Comparison of ENCODE assay signal across 10 cellular contexts in the genomic region with DNA sequence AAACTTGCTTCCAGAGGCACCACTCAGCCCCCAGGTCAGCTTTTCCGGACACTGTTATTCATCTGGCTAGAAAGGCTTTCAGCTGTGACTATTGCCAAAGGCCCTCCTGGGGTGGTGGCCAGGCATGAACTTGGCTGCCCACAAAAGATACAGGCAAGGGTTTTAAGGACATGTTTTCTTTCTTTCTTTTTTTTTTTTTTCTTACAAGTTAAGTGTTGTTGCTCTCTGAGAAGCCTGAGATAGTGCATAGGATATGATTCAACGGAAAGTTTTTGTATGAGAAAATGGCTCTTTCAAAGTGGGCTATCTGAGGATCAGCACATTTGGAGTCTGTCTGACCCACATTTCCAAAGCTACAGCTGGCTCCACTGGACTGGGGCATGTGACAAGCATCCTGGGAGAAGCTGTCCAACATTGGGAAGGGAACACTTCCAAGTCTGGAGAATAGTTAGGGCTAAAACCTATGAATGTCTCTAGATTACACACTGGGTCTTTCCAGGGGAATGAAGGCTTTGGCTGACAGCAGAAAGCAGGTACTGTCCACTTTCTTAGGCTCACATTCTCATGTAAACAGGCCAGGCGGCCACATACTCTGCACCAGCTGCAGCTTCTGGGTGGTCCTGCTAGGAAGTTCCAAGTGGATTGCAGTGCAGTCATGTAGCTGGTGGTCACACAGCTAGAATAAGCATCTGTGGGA.
DNase-seq lines count a peak whose midpoint lies in the region; ATAC-seq and TF ChIP-seq lines count a peak whose summit lies in the region.
"Had no signal": no experiment of that assay in that cellular context is flagged by ENCODE, and none has a peak within 500 bp of the region (broad histone marks: within the 10 kb centered on the region; RNA-seq: fewer than 3 reads in every experiment).

No MANE protein-coding gene starts in this region.

- TF ChIP-seq CTCF in cardiac fibroblast (IDR thresholded peaks at IDR 0.05; ENCODE audit: low read depth, low read length): no peak

- H3K9me3 ChIP-seq in skeletal muscle satellite cell (replicated peaks; ENCODE audit: low read length): no peaks in the 10 kb centered on the region

- no peak for ATAC-seq in HG02623 (IDR thresholded peaks at IDR 0.05; ENCODE audit: unreplicated experiment)
- ATAC-seq: activated CD8-positive, alpha-beta T cell treated with anti-CD3 and anti-CD28 coated beads, Interleukin-2, amount 10 ng/mL, durations not matched to agents 7 days and 5 days had no signal

- H3K36me3 ChIP-seq in skeletal muscle satellite cell (ENCODE audit: insufficient read depth, low read length): no peaks in the 10 kb centered on the region

- H3K4me1 ChIP-seq in skeletal muscle satellite cell (ENCODE audit: control insufficient read depth, insufficient read depth, low read length): peaks cover 23% of the 10 kb centered on the region

- DNase-seq in H4 (ENCODE audit: low spot score) (peak; percentile 6), cardiac fibroblast (ENCODE audit: low read depth in 2 of 2) (peak; percentile 78 to 91), left kidney (ENCODE audit: low read depth, low spot score) (peak; percentile 83), COR-L47 (lab: John Stamatoyannopoulos, UW) (no peak), SHP77 treated with DMSO at 0.1 percent for 48 hours (lab: John Stamatoyannopoulos, UW) (no peak)
- DNase-seq in activated CD8-positive, alpha-beta memory T cell treated with anti-CD3 and anti-CD28 coated beads for 24 hours: no peak
- DNase-seq: activated CD8-positive, alpha-beta T cell treated with anti-CD3 and anti-CD28 coated beads, Interleukin-2, amount 10 ng/mL, durations not matched to agents 7 days and 5 days; Calu3 had no signal

- H3K9ac ChIP-seq in skeletal muscle satellite cell (ENCODE audit: low read depth, low read length): peak overlapping the region; percentile 7

- H3K4me3 ChIP-seq in cardiac fibroblast (replicated peaks in 1 of 2; ENCODE audit: low read depth in 2 of 2, low read length in 2 of 2) (no peak overlapping the region), skeletal muscle satellite cell (ENCODE audit: low read length) (no peak overlapping the region)

- H3K27me3 ChIP-seq in skeletal muscle satellite cell (ENCODE audit: control insufficient read depth, insufficient read depth, low read length): no peaks in the 10 kb centered on the region

- H3K4me2 ChIP-seq in skeletal muscle satellite cell (ENCODE audit: low read length): peak overlapping the region; percentile 28

Comparison
In these comparisons a context has a peak if more than half of its experiments do, and no peak if none do; other contexts are left out.
1. DNase-seq: peak in H4 (single experiment), cardiac fibroblast (2 of 2) and left kidney (single experiment); none in COR-L47 (single experiment), activated CD8-positive, alpha-beta memory T cell treated with anti-CD3 and anti-CD28 coated beads for 24 hours (single experiment) and SHP77 treated with DMSO at 0.1 percent for 48 hours (single experiment).